In the genomic region with DNA sequence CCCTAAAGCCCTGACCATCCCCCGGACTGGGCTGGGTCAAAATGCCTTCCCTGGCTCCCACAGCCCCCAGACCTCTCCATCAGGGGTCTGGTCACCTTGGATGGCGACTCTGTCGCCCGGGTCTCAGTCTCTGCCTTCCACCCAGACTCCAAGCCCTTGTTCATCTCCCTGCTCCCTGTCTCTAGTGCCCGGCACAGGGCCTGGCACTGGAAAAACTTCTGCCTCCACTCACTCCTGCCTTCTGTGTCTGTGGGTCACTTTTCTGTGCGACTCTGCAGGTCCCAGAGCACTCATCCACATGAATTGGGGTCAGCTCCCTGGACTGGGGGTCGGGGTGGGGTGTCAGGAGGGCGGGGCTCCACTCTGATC, we compare ENCODE assay signal across 7 cellular contexts. TPM values are rescaled to one million over a fixed set of nuclear protein-coding genes. Genes with fewer than 3 reads are reported as not detected.
DNase-seq lines count a peak whose midpoint lies in the region; ATAC-seq lines count a peak whose summit lies in the region.

No MANE protein-coding gene starts in this region.

- POLR2A ChIA-PET in activated naive CD8-positive, alpha-beta T cell treated with anti-CD3 and anti-CD28 coated beads, Interleukin-2, amount 10 ng/mL, durations not matched to agents 7 days and 5 days (lab: Charles Lee): interaction anchor here (1.8 to 2.1 kb wide), 2 partner anchors 19 to 20 kb away, joined by 4 to 11 read pairs; a partner anchor contains a TSS

- no peaks in the 10 kb centered on the region for H3K9me3 Mint-ChIP-seq in IgD-negative memory B cell
- peaks cover 1% of the 10 kb centered on the region for H3K9me3 Mint-ChIP-seq in activated naive CD8-positive, alpha-beta T cell treated with anti-CD3 and anti-CD28 coated beads, Interleukin-2, amount 10 ng/mL, durations not matched to agents 7 days and 5 days

- H3K27ac ChIP-seq in stomach smooth muscle (ENCODE audit: low read length): peak overlapping the region; percentile 70

- H3K9ac ChIP-seq in stomach smooth muscle (ENCODE audit: low read length in 2 of 2): peak overlapping the region; percentile 73 to 82

- peak overlapping the region; percentile 83 to 95 (median 92) for H3K4me3 Mint-ChIP-seq in IgD-negative memory B cell
- H3K4me3 Mint-ChIP-seq in activated naive CD8-positive, alpha-beta T cell treated with anti-CD3 and anti-CD28 coated beads, Interleukin-2, amount 10 ng/mL, durations not matched to agents 7 days and 5 days: peak overlapping the region; percentile 91

- H3K9me3 ChIP-seq in stomach smooth muscle (ENCODE audit: control insufficient read depth in 2 of 2, low read length in 2 of 2): no peaks in the 10 kb centered on the region

- H3K4me1 Mint-ChIP-seq in IgD-negative memory B cell: peaks cover 14 to 31% (median 27%) of the 10 kb centered on the region in 3 donors
- peaks cover 27% of the 10 kb centered on the region for H3K4me1 Mint-ChIP-seq in activated naive CD8-positive, alpha-beta T cell treated with anti-CD3 and anti-CD28 coated beads, Interleukin-2, amount 10 ng/mL, durations not matched to agents 7 days and 5 days

- DNase-seq in activated naive CD8-positive, alpha-beta T cell treated with anti-CD3 and anti-CD28 coated beads, Interleukin-2, amount 10 ng/mL, durations not matched to agents 7 days and 5 days: no peak
- DNase-seq in iris pigment epithelial cell (ENCODE audit: low read depth) (peak; percentile 10), glomerular visceral epithelial cell (ENCODE audit: extremely low spot score) (no peak), GM03348 (ENCODE audit: low spot score) (no peak)

- peaks cover 37% of the 10 kb centered on the region for H3K4me1 ChIP-seq in stomach smooth muscle (ENCODE audit: control insufficient read depth, insufficient read depth, low read length)

- H3K36me3 ChIP-seq in stomach smooth muscle (ENCODE audit: control insufficient read depth in 2 of 2, insufficient read depth in 2 of 2, low read length in 2 of 2): no peaks in the 10 kb centered on the region

- H3K27me3 ChIP-seq in stomach smooth muscle (ENCODE audit: control insufficient read depth in 1 of 2, insufficient read depth in 2 of 2, low read length in 2 of 2): no peaks in the 10 kb centered on the region

- no peaks in the 10 kb centered on the region for H3K27me3 Mint-ChIP-seq in IgD-negative memory B cell
- H3K27me3 Mint-ChIP-seq in activated naive CD8-positive, alpha-beta T cell treated with anti-CD3 and anti-CD28 coated beads, Interleukin-2, amount 10 ng/mL, durations not matched to agents 7 days and 5 days: no peaks in the 10 kb centered on the region

- no peaks in the 10 kb centered on the region for H3K36me3 Mint-ChIP-seq in IgD-negative memory B cell
- no peaks in the 10 kb centered on the region for H3K36me3 Mint-ChIP-seq in activated naive CD8-positive, alpha-beta T cell treated with anti-CD3 and anti-CD28 coated beads, Interleukin-2, amount 10 ng/mL, durations not matched to agents 7 days and 5 days

- no peak for ATAC-seq in activated naive CD8-positive, alpha-beta T cell treated with anti-CD3 and anti-CD28 coated beads, Interleukin-2, amount 10 ng/mL, durations not matched to agents 7 days and 5 days (ENCODE audit: low read depth)
- no peak for ATAC-seq in HG02981 (IDR thresholded peaks at IDR 0.05; ENCODE audit: unreplicated experiment)

- peak overlapping the region; percentile 74 to 77 for H3K4me3 ChIP-seq in stomach smooth muscle (ENCODE audit: low read length in 2 of 2)

- peak overlapping the region; percentile 94 to 97 (median 96) for H3K27ac Mint-ChIP-seq in IgD-negative memory B cell
- peak overlapping the region; percentile 91 for H3K27ac Mint-ChIP-seq in activated naive CD8-positive, alpha-beta T cell treated with anti-CD3 and anti-CD28 coated beads, Interleukin-2, amount 10 ng/mL, durations not matched to agents 7 days and 5 days

RNA-seq across cellular contexts. Expression of a gene that starts 1.1 kb away (rescaled TPM):
- 2.8 TPM for polyA plus RNA-seq in IgD-negative memory B cell
- total RNA-seq in activated naive CD8-positive, alpha-beta T cell treated with anti-CD3 and anti-CD28 coated beads, Interleukin-2, amount 10 ng/mL, durations not matched to agents 7 days and 5 days: 10 to 100 TPM; 29.1 to 32.2 TPM

RNA-seq across cellular contexts. Expression of a gene that starts 21.1 kb away (rescaled TPM):
- polyA plus RNA-seq in IgD-negative memory B cell: 19.5 TPM
- total RNA-seq in activated naive CD8-positive, alpha-beta T cell treated with anti-CD3 and anti-CD28 coated beads, Interleukin-2, amount 10 ng/mL, durations not matched to agents 7 days and 5 days: 10 to 100 TPM; 31.7 to 37.4 TPM

RNA-seq across cellular contexts. Expression of a gene that starts 55.8 kb away (rescaled TPM):
- not detected for polyA plus RNA-seq in IgD-negative memory B cell
- not detected for total RNA-seq in activated naive CD8-positive, alpha-beta T cell treated with anti-CD3 and anti-CD28 coated beads, Interleukin-2, amount 10 ng/mL, durations not matched to agents 7 days and 5 days
